Comparison of ENCODE assay signal across 18 cellular contexts in the genomic region with DNA sequence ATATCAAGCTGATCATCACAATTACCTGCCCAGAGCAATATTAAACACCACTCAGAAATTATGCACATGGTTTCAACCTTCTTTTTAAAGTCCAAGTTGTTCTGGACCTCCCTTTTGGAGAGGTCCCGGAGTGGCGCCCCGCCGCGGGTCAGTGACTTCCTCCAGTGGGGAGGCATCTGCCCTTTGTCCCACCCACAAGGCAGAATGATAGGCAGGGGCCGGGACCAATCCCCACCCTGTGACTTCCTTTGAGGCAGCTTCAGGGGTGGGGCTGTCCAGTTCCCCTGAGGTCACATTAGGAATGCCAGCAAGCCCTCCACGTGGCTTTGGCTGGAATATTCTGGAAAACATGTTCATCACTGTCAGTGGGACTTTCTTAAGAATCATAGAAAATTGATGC.
DNase-seq lines count a peak whose midpoint lies in the region; ATAC-seq, FAIRE-seq and TF ChIP-seq lines count a peak whose summit lies in the region.
"Had no signal": no experiment of that assay in that cellular context is flagged by ENCODE, and none has a peak within 500 bp of the region (broad histone marks: within the 10 kb centered on the region; RNA-seq: fewer than 3 reads in every experiment).

No MANE protein-coding gene starts in this region.

- peaks cover 7% of the 10 kb centered on the region for H3K27me3 Mint-ChIP-seq in activated CD8-positive, alpha-beta T cell treated with anti-CD3 and anti-CD28 coated beads for 36 hours
- H3K27me3 Mint-ChIP-seq in activated CD8-positive, alpha-beta T cell treated with anti-CD3 and anti-CD28 coated beads, Interleukin-2, amount 10 ng/mL, durations not matched to agents 7 days and 5 days (ENCODE audit: low read depth), result peaks cover 2% of the 10 kb centered on the region
- peaks cover 47% of the 10 kb centered on the region for H3K27me3 Mint-ChIP-seq in activated T-cell treated with anti-CD3 and anti-CD28 coated beads, Interleukin-2, amount 50 U/mL, for 24 hours
- H3K27me3 Mint-ChIP-seq in activated T-cell treated with anti-CD3 and anti-CD28 coated beads, Interleukin-2, amount 50 U/mL, for 4 hours (ENCODE audit: low read depth), result peaks cover 9% of the 10 kb centered on the region

- POLR2A ChIA-PET in activated CD8-positive, alpha-beta T cell treated with anti-CD3 and anti-CD28 coated beads for 36 hours (lab: Charles Lee), result no interaction called here
- POLR2A ChIA-PET in activated CD8-positive, alpha-beta T cell treated with anti-CD3 and anti-CD28 coated beads, Interleukin-2, amount 10 ng/mL, durations not matched to agents 7 days and 5 days (lab: Charles Lee), result no interaction called here

- H3K4me1 ChIP-seq in adipocyte (ENCODE audit: control insufficient read depth, insufficient read depth, low read length) (no peaks in the 10 kb centered on the region), kidney (ENCODE audit: control insufficient read depth in 1 of 2, insufficient read depth in 1 of 2, low read depth in 1 of 2, low read length in 2 of 2) (no peaks in the 10 kb centered on the region), vagina (peaks cover 37% of the 10 kb centered on the region)
- H3K4me1 ChIP-seq: spleen had no signal

- intact Hi-C loops in activated CD8-positive, alpha-beta T cell treated with anti-CD3 and anti-CD28 coated beads for 36 hours (cut with micrococcal nuclease), result no loop called here
- intact Hi-C loops in kidney (cut with DNase I) (no loop called here), vagina (cut with DNase I) (no loop called here)

- no peaks in the 10 kb centered on the region for H3K36me3 Mint-ChIP-seq in activated CD8-positive, alpha-beta T cell treated with anti-CD3 and anti-CD28 coated beads for 36 hours (ENCODE audit: low read depth)
- H3K36me3 Mint-ChIP-seq in activated CD8-positive, alpha-beta T cell treated with anti-CD3 and anti-CD28 coated beads, Interleukin-2, amount 10 ng/mL, durations not matched to agents 7 days and 5 days (ENCODE audit: low read depth), result no peaks in the 10 kb centered on the region
- H3K36me3 Mint-ChIP-seq in activated T-cell treated with anti-CD3 and anti-CD28 coated beads, Interleukin-2, amount 50 U/mL, for 24 hours (ENCODE audit: low read depth), result no peaks in the 10 kb centered on the region
- H3K36me3 Mint-ChIP-seq in activated T-cell treated with anti-CD3 and anti-CD28 coated beads, Interleukin-2, amount 50 U/mL, for 4 hours (ENCODE audit: insufficient read depth), result no peaks in the 10 kb centered on the region

- H3K27me3 ChIP-seq in adipocyte (replicated peaks; ENCODE audit: control insufficient read depth, insufficient read depth, low read length), result peaks cover 42% of the 10 kb centered on the region
- no peaks in the 10 kb centered on the region for H3K27me3 ChIP-seq in vagina
- H3K27me3 ChIP-seq: transverse colon had no signal

- no peak for TF ChIP-seq CTCF in activated CD8-positive, alpha-beta T cell treated with anti-CD3 and anti-CD28 coated beads for 36 hours (IDR thresholded peaks at IDR 0.05)
- TF ChIP-seq CTCF in kidney (IDR thresholded peaks at IDR 0.05; ENCODE audit: borderline replicate concordance, extremely low read depth, insufficient read depth), result no peak
- no peak for TF ChIP-seq CTCF in vagina (IDR thresholded peaks at IDR 0.05)

- ATAC-seq in activated CD8-positive, alpha-beta T cell treated with anti-CD3 and anti-CD28 coated beads for 36 hours, result no peak
- no peak for ATAC-seq in activated CD8-positive, alpha-beta T cell treated with anti-CD3 and anti-CD28 coated beads, Interleukin-2, amount 10 ng/mL, durations not matched to agents 7 days and 5 days
- no peak for ATAC-seq in activated T-cell treated with anti-CD3 and anti-CD28 coated beads, Interleukin-2, amount 50 U/mL, for 4 hours
- ATAC-seq: activated naive CD8-positive, alpha-beta T cell treated with anti-CD3 and anti-CD28 coated beads, Interleukin-2, amount 50 U/mL, for 24 hours had no signal

- no peak for FAIRE-seq in kidney (lab: Jason Lieb, UNC)
- FAIRE-seq: GM12891 had no signal

- H3K4me3 ChIP-seq in adipocyte (ENCODE audit: low read length) (no peak overlapping the region), kidney (ENCODE audit: low read length in 2 of 2) (no peak overlapping the region), vagina (no peak overlapping the region)
- H3K4me3 ChIP-seq: spleen, transverse colon had no signal

- H3K4me3 Mint-ChIP-seq in activated CD8-positive, alpha-beta T cell treated with anti-CD3 and anti-CD28 coated beads for 36 hours, result no peak overlapping the region
- no peak overlapping the region for H3K4me3 Mint-ChIP-seq in activated CD8-positive, alpha-beta T cell treated with anti-CD3 and anti-CD28 coated beads, Interleukin-2, amount 10 ng/mL, durations not matched to agents 7 days and 5 days
- no peak overlapping the region for H3K4me3 Mint-ChIP-seq in activated T-cell treated with anti-CD3 and anti-CD28 coated beads, Interleukin-2, amount 50 U/mL, for 24 hours
- no peak overlapping the region for H3K4me3 Mint-ChIP-seq in activated T-cell treated with anti-CD3 and anti-CD28 coated beads, Interleukin-2, amount 50 U/mL, for 4 hours
- H3K4me3 Mint-ChIP-seq: activated naive CD8-positive, alpha-beta T cell treated with anti-CD3 and anti-CD28 coated beads, Interleukin-2, amount 50 U/mL, for 24 hours; dendritic cell treated with granulocyte-macrophage colony-stimulating factor and Interleukin-4, amounts not matched to agents 40 ng/mL and 50 ng/mL, for 4 days had no signal

- no peak overlapping the region for H3K27ac Mint-ChIP-seq in activated CD8-positive, alpha-beta T cell treated with anti-CD3 and anti-CD28 coated beads for 36 hours
- no peak overlapping the region for H3K27ac Mint-ChIP-seq in activated CD8-positive, alpha-beta T cell treated with anti-CD3 and anti-CD28 coated beads, Interleukin-2, amount 10 ng/mL, durations not matched to agents 7 days and 5 days
- no peak overlapping the region for H3K27ac Mint-ChIP-seq in activated T-cell treated with anti-CD3 and anti-CD28 coated beads, Interleukin-2, amount 50 U/mL, for 24 hours
- H3K27ac Mint-ChIP-seq: activated naive CD8-positive, alpha-beta T cell treated with anti-CD3 and anti-CD28 coated beads, Interleukin-2, amount 50 U/mL, for 24 hours; dendritic cell treated with granulocyte-macrophage colony-stimulating factor and Interleukin-4, amounts not matched to agents 40 ng/mL and 50 ng/mL, for 4 days had no signal

- CTCF ChIA-PET in activated CD8-positive, alpha-beta T cell treated with anti-CD3 and anti-CD28 coated beads for 36 hours (lab: Charles Lee), result no interaction called here
- CTCF ChIA-PET in activated CD8-positive, alpha-beta T cell treated with anti-CD3 and anti-CD28 coated beads, Interleukin-2, amount 10 ng/mL, durations not matched to agents 7 days and 5 days (lab: Charles Lee), result no interaction called here

- no peaks in the 10 kb centered on the region for H3K9me3 ChIP-seq in adipocyte (ENCODE audit: control insufficient read depth, low read length)
- H3K9me3 ChIP-seq in kidney (ENCODE audit: control insufficient read depth in 1 of 2, low read length in 2 of 2), result no peaks in the 10 kb centered on the region
- H3K9me3 ChIP-seq in vagina, result no peaks in the 10 kb centered on the region
- H3K9me3 ChIP-seq: spleen, transverse colon had no signal

- no peak for TF ChIP-seq POLR2A in vagina (IDR thresholded peaks at IDR 0.05)

- H3K36me3 ChIP-seq in adipocyte (ENCODE audit: control insufficient read depth, insufficient read depth, low read length, severe bottlenecking) (no peaks in the 10 kb centered on the region), kidney (ENCODE audit: control insufficient read depth in 1 of 2, insufficient read depth in 2 of 2, low read length in 2 of 2) (no peaks in the 10 kb centered on the region), vagina (no peaks in the 10 kb centered on the region)
- H3K36me3 ChIP-seq: spleen, transverse colon had no signal

- H3K9me3 Mint-ChIP-seq in activated CD8-positive, alpha-beta T cell treated with anti-CD3 and anti-CD28 coated beads for 36 hours, result no peaks in the 10 kb centered on the region
- H3K9me3 Mint-ChIP-seq in activated CD8-positive, alpha-beta T cell treated with anti-CD3 and anti-CD28 coated beads, Interleukin-2, amount 10 ng/mL, durations not matched to agents 7 days and 5 days (ENCODE audit: insufficient read depth), result no peaks in the 10 kb centered on the region
- H3K9me3 Mint-ChIP-seq in activated T-cell treated with anti-CD3 and anti-CD28 coated beads, Interleukin-2, amount 50 U/mL, for 24 hours, result no peaks in the 10 kb centered on the region
- H3K9me3 Mint-ChIP-seq in activated T-cell treated with anti-CD3 and anti-CD28 coated beads, Interleukin-2, amount 50 U/mL, for 4 hours, result no peaks in the 10 kb centered on the region
- H3K9me3 Mint-ChIP-seq: activated naive CD8-positive, alpha-beta T cell treated with anti-CD3 and anti-CD28 coated beads, Interleukin-2, amount 50 U/mL, for 24 hours; dendritic cell treated with granulocyte-macrophage colony-stimulating factor and Interleukin-4, amounts not matched to agents 40 ng/mL and 50 ng/mL, for 4 days had no signal

- no peak overlapping the region for H3K27ac ChIP-seq in kidney (ENCODE audit: low read depth in 2 of 2, low read length in 2 of 2)
- peak overlapping the region; percentile 59 for H3K27ac ChIP-seq in vagina
- H3K27ac ChIP-seq: spleen, transverse colon had no signal

- peak; percentile 11 for DNase-seq in activated CD8-positive, alpha-beta T cell treated with anti-CD3 and anti-CD28 coated beads for 36 hours
- DNase-seq in activated CD8-positive, alpha-beta T cell treated with anti-CD3 and anti-CD28 coated beads, Interleukin-2, amount 10 ng/mL, durations not matched to agents 7 days and 5 days, result no peak
- DNase-seq in adipocyte (ENCODE audit: low read depth) (peak; percentile 12), kidney (peak; percentile 76), vagina (ENCODE audit: extremely low spot score in 2 of 2) (no peak), NCI-H2081 treated with DMSO at 0.1 percent for 48 hours (lab: John Stamatoyannopoulos, UW) (no peak)
- DNase-seq in activated T-cell treated with anti-CD3 and anti-CD28 coated beads, Interleukin-2, amount 50 U/mL, for 24 hours, result no peak
- no peak for DNase-seq in activated T-cell treated with anti-CD3 and anti-CD28 coated beads, Interleukin-2, amount 50 U/mL, for 4 hours
- DNase-seq: ACHN; activated naive CD8-positive, alpha-beta T cell treated with anti-CD3 and anti-CD28 coated beads, Interleukin-2, amount 50 U/mL, for 24 hours; foreskin fibroblast; kidney glomerular epithelial cell; NCI-H1092 treated with DMSO at 0.1 percent for 48 hours; NCI-H446 treated with DMSO at 0.1 percent for 48 hours; transverse colon had no signal

- no peak overlapping the region for H3K9ac ChIP-seq in adipocyte (ENCODE audit: low read length)
- H3K9ac ChIP-seq in kidney (ENCODE audit: low read length in 2 of 2), result no peak overlapping the region

- peaks cover 7% of the 10 kb centered on the region for H3K4me1 Mint-ChIP-seq in activated CD8-positive, alpha-beta T cell treated with anti-CD3 and anti-CD28 coated beads for 36 hours (ENCODE audit: low read depth)
- H3K4me1 Mint-ChIP-seq in activated CD8-positive, alpha-beta T cell treated with anti-CD3 and anti-CD28 coated beads, Interleukin-2, amount 10 ng/mL, durations not matched to agents 7 days and 5 days (ENCODE audit: low read depth), result no peaks in the 10 kb centered on the region
- H3K4me1 Mint-ChIP-seq in activated T-cell treated with anti-CD3 and anti-CD28 coated beads, Interleukin-2, amount 50 U/mL, for 24 hours (ENCODE audit: low read depth), result peaks cover 7% of the 10 kb centered on the region
- H3K4me1 Mint-ChIP-seq in activated T-cell treated with anti-CD3 and anti-CD28 coated beads, Interleukin-2, amount 50 U/mL, for 4 hours (ENCODE audit: low read depth), result no peaks in the 10 kb centered on the region

Comparison
In these comparisons a context has a peak if more than half of its experiments do, and no peak if none do; other contexts are left out.
1. DNase-seq: peak in activated CD8-positive, alpha-beta T cell treated with anti-CD3 and anti-CD28 coated beads for 36 hours (single experiment), adipocyte (single experiment) and kidney (single experiment); none in activated CD8-positive, alpha-beta T cell treated with anti-CD3 and anti-CD28 coated beads, Interleukin-2, amount 10 ng/mL, durations not matched to agents 7 days and 5 days (single experiment), vagina (0 of 2), NCI-H2081 treated with DMSO at 0.1 percent for 48 hours (single experiment), activated T-cell treated with anti-CD3 and anti-CD28 coated beads, Interleukin-2, amount 50 U/mL, for 24 hours (single experiment) and activated T-cell treated with anti-CD3 and anti-CD28 coated beads, Interleukin-2, amount 50 U/mL, for 4 hours (single experiment).